In the genomic region with DNA sequence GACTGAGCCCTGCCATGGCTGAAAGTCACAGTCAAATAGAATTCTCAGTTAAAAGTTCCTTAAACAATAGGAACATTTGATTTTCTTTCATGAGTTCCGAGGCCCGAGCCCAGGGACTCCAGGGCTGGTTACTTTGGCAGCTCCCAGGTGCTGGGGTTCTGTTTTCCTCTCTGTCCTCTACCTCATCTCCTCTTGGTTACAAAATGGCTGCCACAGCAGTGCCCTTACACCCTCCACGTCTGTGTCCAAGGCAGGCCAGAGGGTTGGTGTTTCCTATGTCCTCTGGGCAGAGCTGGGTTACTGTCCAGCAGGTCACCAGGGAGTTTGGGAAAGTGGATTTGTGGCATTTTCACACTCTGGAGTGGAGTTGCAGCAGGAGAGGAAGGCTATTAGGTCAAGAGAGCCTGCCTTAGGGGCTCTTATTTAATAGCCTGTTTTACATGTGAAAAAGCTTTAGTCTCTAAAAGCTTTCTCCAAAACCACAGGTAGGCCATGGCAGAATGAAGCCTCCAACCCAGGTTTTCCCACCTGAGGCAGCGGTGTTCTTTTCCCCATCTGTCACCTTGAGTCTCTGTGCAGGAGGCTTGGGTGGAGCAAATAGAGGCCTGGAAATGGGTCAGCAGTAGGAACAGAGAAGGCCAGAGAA, we compare ENCODE assay signal across 35 cellular contexts.
"Had no signal": no experiment of that assay in that cellular context is flagged by ENCODE, and none has a peak within 500 bp of the region (broad histone marks: within the 10 kb centered on the region; RNA-seq: fewer than 3 reads in every experiment).

No MANE protein-coding gene starts in this region.

- H3K36me3 Mint-ChIP-seq: activated CD8-positive, alpha-beta memory T cell treated with anti-CD3 and anti-CD28 coated beads, Interleukin-2, amount 10 ng/mL, durations not matched to agents 7 days and 5 days; activated naive CD4-positive, alpha-beta T cell treated with anti-CD3 and anti-CD28 coated beads, Interleukin-2, amount 50 U/mL, for 24 hours had no signal

- H3K36me3 ChIP-seq: adrenal gland, esophagus muscularis mucosa, gastrocnemius medialis, heart right ventricle, WERI-Rb-1 had no signal

- H3K9me3 Mint-ChIP-seq: activated CD4-positive, alpha-beta memory T cell treated with anti-CD3 and anti-CD28 coated beads for 36 hours; activated CD4-positive, alpha-beta T cell treated with anti-CD3 and anti-CD28 coated beads, Interleukin-2, amount 10 ng/mL, durations not matched to agents 24 days and 14 days; activated naive CD4-positive, alpha-beta T cell treated with anti-CD3 and anti-CD28 coated beads for 36 hours; activated naive CD4-positive, alpha-beta T cell treated with anti-CD3 and anti-CD28 coated beads, Interleukin-2, amount 50 U/mL, for 24 hours; activated naive CD8-positive, alpha-beta T cell treated with anti-CD3 and anti-CD28 coated beads for 36 hours; activated naive CD8-positive, alpha-beta T cell treated with anti-CD3 and anti-CD28 coated beads, Interleukin-2, amount 50 U/mL, for 24 hours; activated T-helper 1 cell treated with anti-CD3 and anti-CD28 coated beads, Interleukin-12 subunit alpha, Interleukin-12 subunit beta, Interleukin-2, Interleukin-4 antibody, amounts not matched to agents 30 ng/mL and 10 ng/mL and 1 ng/mL, durations not matched to agents 14 hours and 24 hours and 36 hours; activated T-helper 2 cell treated with anti-CD3 and anti-CD28 coated beads, Interferon-gamma antibody, Interleukin-2, Interleukin-4, amounts not matched to agents 10 μg/mL and 5 μg/mL and 100 μg/mL, durations not matched to agents 14 hours and 24 hours and 36 hours; effector memory CD8-positive, alpha-beta T cell; T-helper 2 cell treated with Interferon-gamma antibody and Interleukin-4, amounts not matched to agents 5 μg/mL and 100 μg/mL, for 36 hours had no signal

- H3K27ac Mint-ChIP-seq: activated CD4-positive, alpha-beta memory T cell treated with anti-CD3 and anti-CD28 coated beads for 36 hours; activated CD4-positive, alpha-beta T cell treated with anti-CD3 and anti-CD28 coated beads for 36 hours; activated CD4-positive, alpha-beta T cell treated with anti-CD3 and anti-CD28 coated beads, Interleukin-2, amount 10 ng/mL, durations not matched to agents 24 days and 14 days; activated CD8-positive, alpha-beta memory T cell treated with anti-CD3 and anti-CD28 coated beads, Interleukin-2, amount 10 ng/mL, durations not matched to agents 7 days and 5 days; activated CD8-positive, alpha-beta T cell treated with anti-CD3 and anti-CD28 coated beads, Interleukin-2, amount 10 ng/mL, durations not matched to agents 7 days and 5 days; activated naive CD4-positive, alpha-beta T cell treated with anti-CD3 and anti-CD28 coated beads for 36 hours; activated naive CD4-positive, alpha-beta T cell treated with anti-CD3 and anti-CD28 coated beads, Interleukin-2, amount 50 U/mL, for 24 hours; activated naive CD8-positive, alpha-beta T cell treated with anti-CD3 and anti-CD28 coated beads for 36 hours; activated naive CD8-positive, alpha-beta T cell treated with anti-CD3 and anti-CD28 coated beads, Interleukin-2, amount 50 U/mL, for 24 hours; activated T-helper 1 cell treated with anti-CD3 and anti-CD28 coated beads, Interleukin-12 subunit alpha, Interleukin-12 subunit beta, Interleukin-2, Interleukin-4 antibody, amounts not matched to agents 30 ng/mL and 10 ng/mL and 1 ng/mL, durations not matched to agents 14 hours and 24 hours and 36 hours; activated T-helper 2 cell treated with anti-CD3 and anti-CD28 coated beads, Interferon-gamma antibody, Interleukin-2, Interleukin-4, amounts not matched to agents 10 μg/mL and 5 μg/mL and 100 μg/mL, durations not matched to agents 14 hours and 24 hours and 36 hours; effector memory CD8-positive, alpha-beta T cell; T-helper 2 cell treated with Interferon-gamma antibody and Interleukin-4, amounts not matched to agents 5 μg/mL and 100 μg/mL, for 36 hours had no signal

- H3K4me3 Mint-ChIP-seq: activated CD4-positive, alpha-beta memory T cell treated with anti-CD3 and anti-CD28 coated beads for 36 hours; activated CD4-positive, alpha-beta T cell treated with anti-CD3 and anti-CD28 coated beads for 36 hours; activated CD4-positive, alpha-beta T cell treated with anti-CD3 and anti-CD28 coated beads, Interleukin-2, amount 10 ng/mL, durations not matched to agents 24 days and 14 days; activated CD8-positive, alpha-beta memory T cell treated with anti-CD3 and anti-CD28 coated beads, Interleukin-2, amount 10 ng/mL, durations not matched to agents 7 days and 5 days; activated CD8-positive, alpha-beta T cell treated with anti-CD3 and anti-CD28 coated beads, Interleukin-2, amount 10 ng/mL, durations not matched to agents 7 days and 5 days; activated naive CD4-positive, alpha-beta T cell treated with anti-CD3 and anti-CD28 coated beads for 36 hours; activated naive CD4-positive, alpha-beta T cell treated with anti-CD3 and anti-CD28 coated beads, Interleukin-2, amount 50 U/mL, for 24 hours; activated naive CD8-positive, alpha-beta T cell treated with anti-CD3 and anti-CD28 coated beads for 36 hours; activated naive CD8-positive, alpha-beta T cell treated with anti-CD3 and anti-CD28 coated beads, Interleukin-2, amount 50 U/mL, for 24 hours; activated T-helper 1 cell treated with anti-CD3 and anti-CD28 coated beads, Interleukin-12 subunit alpha, Interleukin-12 subunit beta, Interleukin-2, Interleukin-4 antibody, amounts not matched to agents 30 ng/mL and 10 ng/mL and 1 ng/mL, durations not matched to agents 14 hours and 24 hours and 36 hours; effector memory CD8-positive, alpha-beta T cell; T-helper 2 cell treated with Interferon-gamma antibody and Interleukin-4, amounts not matched to agents 5 μg/mL and 100 μg/mL, for 36 hours had no signal

- H3K4me1 Mint-ChIP-seq: activated CD4-positive, alpha-beta T cell treated with anti-CD3 and anti-CD28 coated beads for 36 hours; activated CD4-positive, alpha-beta T cell treated with anti-CD3 and anti-CD28 coated beads, Interleukin-2, amount 10 ng/mL, durations not matched to agents 24 days and 14 days; activated CD8-positive, alpha-beta memory T cell treated with anti-CD3 and anti-CD28 coated beads, Interleukin-2, amount 10 ng/mL, durations not matched to agents 7 days and 5 days; activated naive CD8-positive, alpha-beta T cell treated with anti-CD3 and anti-CD28 coated beads, Interleukin-2, amount 50 U/mL, for 24 hours had no signal

- H3K4me2 ChIP-seq: hepatocyte had no signal

- ATAC-seq: activated CD4-positive, alpha-beta T cell treated with anti-CD3 and anti-CD28 coated beads for 36 hours; activated CD8-positive, alpha-beta memory T cell treated with anti-CD3 and anti-CD28 coated beads, Interleukin-2, amount 10 ng/mL, durations not matched to agents 7 days and 5 days; activated CD8-positive, alpha-beta T cell treated with anti-CD3 and anti-CD28 coated beads, Interleukin-2, amount 10 ng/mL, durations not matched to agents 7 days and 5 days; activated naive CD8-positive, alpha-beta T cell treated with anti-CD3 and anti-CD28 coated beads, Interleukin-2, amount 50 U/mL, for 24 hours; body of pancreas; effector memory CD8-positive, alpha-beta T cell; foreskin keratinocyte; gastrocnemius medialis; heart right ventricle had no signal

- H3K27ac ChIP-seq: adrenal gland, body of pancreas, esophagus muscularis mucosa, foreskin keratinocyte, gastrocnemius medialis, heart right ventricle, hepatocyte, WERI-Rb-1 had no signal

- H3K27me3 Mint-ChIP-seq: activated CD4-positive, alpha-beta memory T cell treated with anti-CD3 and anti-CD28 coated beads for 36 hours; activated CD4-positive, alpha-beta T cell treated with anti-CD3 and anti-CD28 coated beads for 36 hours; activated CD4-positive, alpha-beta T cell treated with anti-CD3 and anti-CD28 coated beads, Interleukin-2, amount 10 ng/mL, durations not matched to agents 24 days and 14 days; activated CD8-positive, alpha-beta memory T cell treated with anti-CD3 and anti-CD28 coated beads, Interleukin-2, amount 10 ng/mL, durations not matched to agents 7 days and 5 days; activated naive CD4-positive, alpha-beta T cell treated with anti-CD3 and anti-CD28 coated beads, Interleukin-2, amount 50 U/mL, for 24 hours; activated naive CD8-positive, alpha-beta T cell treated with anti-CD3 and anti-CD28 coated beads for 36 hours; activated naive CD8-positive, alpha-beta T cell treated with anti-CD3 and anti-CD28 coated beads, Interleukin-2, amount 50 U/mL, for 24 hours; effector memory CD8-positive, alpha-beta T cell had no signal

- H2AFZ ChIP-seq: hepatocyte had no signal

- H3K4me1 ChIP-seq: body of pancreas, foreskin keratinocyte had no signal

- H3K27me3 ChIP-seq: adrenal gland, body of pancreas, esophagus muscularis mucosa, foreskin keratinocyte, gastrocnemius medialis, heart right ventricle, hepatocyte had no signal

- H3K79me2 ChIP-seq: hepatocyte had no signal

- H3K9me3 ChIP-seq: adrenal gland, body of pancreas, esophagus muscularis mucosa, gastrocnemius medialis, heart right ventricle had no signal

- H3K4me3 ChIP-seq: adrenal gland, body of pancreas, esophagus muscularis mucosa, gastrocnemius medialis, heart right ventricle, hepatocyte had no signal

- DNase-seq: activated CD4-positive, alpha-beta memory T cell treated with anti-CD3 and anti-CD28 coated beads for 36 hours; activated CD4-positive, alpha-beta T cell treated with anti-CD3 and anti-CD28 coated beads for 36 hours; activated CD4-positive, alpha-beta T cell treated with anti-CD3 and anti-CD28 coated beads, Interleukin-2, amount 10 ng/mL, durations not matched to agents 24 days and 14 days; activated CD4-positive, CD25-positive, alpha-beta regulatory T cell; activated CD4-positive, CD25-positive, alpha-beta regulatory T cell treated with anti-CD3 and anti-CD28 coated beads, Interleukin-2, amount 50 U/mL, for 72 hours; activated CD8-positive, alpha-beta memory T cell treated with anti-CD3 and anti-CD28 coated beads, Interleukin-2, amount 10 ng/mL, durations not matched to agents 7 days and 5 days; activated CD8-positive, alpha-beta memory T cell treated with anti-CD3 and anti-CD28 coated beads, Interleukin-2, amount 50 U/mL, for 4 hours; activated CD8-positive, alpha-beta T cell treated with anti-CD3 and anti-CD28 coated beads, Interleukin-2, amount 10 ng/mL, durations not matched to agents 7 days and 5 days; activated effector memory CD4-positive, alpha-beta T cell treated with anti-CD3 and anti-CD28 coated beads, Interleukin-2, amount 50 U/mL, for 16 hours; activated naive CD4-positive, alpha-beta T cell treated with anti-CD3 and anti-CD28 coated beads for 36 hours; activated naive CD8-positive, alpha-beta T cell treated with anti-CD3 and anti-CD28 coated beads for 36 hours; activated naive CD8-positive, alpha-beta T cell treated with anti-CD3 and anti-CD28 coated beads, Interleukin-2, amount 50 U/mL, for 24 hours; activated T-cell treated with anti-CD3 and anti-CD28 coated beads, Interleukin-2, amount 50 U/mL, for 1 hour; activated T-cell treated with anti-CD3 and anti-CD28 coated beads, Interleukin-2, amount 50 U/mL, for 48 hours; adrenal gland; amygdala; aorta; body of pancreas; caudate nucleus; cortex of kidney; dermis blood vessel endothelial cell; effector CD4-positive, alpha-beta T cell; effector memory CD8-positive, alpha-beta T cell; erythroblast; foreskin keratinocyte; gastrocnemius medialis; heart right ventricle; T1000; WERI-Rb-1 had no signal
